In genomic region chr10:128908109-128908898, GRCh38 we compare ENCODE assay signal across 17 cellular contexts.
DNase-seq lines count a peak whose midpoint lies in the region; ATAC-seq, FAIRE-seq and TF ChIP-seq lines count a peak whose summit lies in the region.
"Had no signal": no experiment of that assay in that cellular context is flagged by ENCODE, and none has a peak within 500 bp of the region (broad histone marks: within the 10 kb centered on the region; RNA-seq: fewer than 3 reads in every experiment).

No MANE protein-coding gene starts in this region.

- H3K79me2 ChIP-seq in GM12878 (ENCODE audit: control insufficient read depth, insufficient read depth, low read length) = no peaks in the 10 kb centered on the region

- H3K4me2 ChIP-seq in GM12878 (ENCODE audit: control insufficient read depth, insufficient read depth) = no peak overlapping the region
- H3K4me2 ChIP-seq: smooth muscle cell had no signal

- TF ChIP-seq EP300 in GM12878 (IDR thresholded peaks at IDR 0.05; ENCODE audit: borderline replicate concordance in 1 of 2, control insufficient read depth in 1 of 2, low read depth in 2 of 2, low read length in 2 of 2) = no peak

- ATAC-seq in left ventricle myocardium superior = peak; percentile 71
- ATAC-seq in HG03354 (IDR thresholded peaks at IDR 0.05; ENCODE audit: poor library complexity, severe bottlenecking, unreplicated experiment) = peak; percentile 47
- ATAC-seq in GM12878 = peak; percentile 46
- ATAC-seq in GM19023 (IDR thresholded peaks at IDR 0.05; ENCODE audit: unreplicated experiment) = no peak
- ATAC-seq in HG03457 (IDR thresholded peaks at IDR 0.05; ENCODE audit: unreplicated experiment) = no peak
- ATAC-seq: lower lobe of right lung had no signal

- H3K36me3 ChIP-seq in right atrium auricular region (no peaks in the 10 kb centered on the region), GM12878 (ENCODE audit: control insufficient read depth in 2 of 2, insufficient read depth in 2 of 2, low read length in 1 of 2) (no peaks in the 10 kb centered on the region), MG63 (no peaks in the 10 kb centered on the region)
- H3K36me3 ChIP-seq: lower lobe of right lung had no signal

- TF ChIP-seq RAD21 in GM12878 (IDR thresholded peaks at IDR 0.05; ENCODE audit: insufficient read depth, low read depth, low read length) = no peak

- H3K4me3 ChIP-seq in right atrium auricular region (no peak overlapping the region), GM12878 (no peak overlapping the region), MG63 (no peak overlapping the region)
- H3K4me3 ChIP-seq: lower lobe of right lung, smooth muscle cell had no signal

- SMC1A ChIA-PET in GM12878 (lab: Charles Lee; ENCODE audit: uncharacterized antibody, unreplicated experiment) = no interaction called here

- no peak for FAIRE-seq in GM12878 (lab: Jason Lieb, UNC)
- FAIRE-seq: endothelial cell of umbilical vein, G401.6 had no signal

- H3K4me1 ChIP-seq in right atrium auricular region (no peaks in the 10 kb centered on the region), GM12878 (ENCODE audit: control insufficient read depth, insufficient read depth, low read length) (no peaks in the 10 kb centered on the region)
- H3K4me1 ChIP-seq: lower lobe of right lung had no signal

- no TSS peak for BruUV-seq in GM12878 (replicated peaks; lab: Mats Ljungman, UMichigan)

- H3K9ac ChIP-seq in GM12878 (ENCODE audit: control insufficient read depth, insufficient read depth, low read length) = no peak overlapping the region

- in situ Hi-C loops in GM12878 (cut with MboI) = no loop called here

- H3K9me3 ChIP-seq in right atrium auricular region (no peaks in the 10 kb centered on the region), GM12878 (replicated peaks; ENCODE audit: control insufficient read depth, insufficient read depth, low read length) (no peaks in the 10 kb centered on the region; the same call in 2 of the 3 replicates), MG63 (no peaks in the 10 kb centered on the region)
- H3K9me3 ChIP-seq: lower lobe of right lung had no signal

- TF ChIP-seq CTCF in right atrium auricular region (IDR thresholded peaks at IDR 0.05) (no peak), GM12878 (IDR thresholded peaks at IDR 0.05 in 2 of 3, conservative IDR thresholded peaks at IDR 0.05 in 1 of 3; ENCODE audit: control insufficient read depth in 2 of 3, extremely low read depth in 1 of 3, insufficient read depth in 1 of 3, low read depth in 3 of 3, low read length in 3 of 3) (no peak)

- intact Hi-C loops in left ventricle myocardium superior (cut with micrococcal nuclease) (no loop called here), GM12878 (cut with micrococcal nuclease; ENCODE audit: unreplicated experiment) (no loop called here)

- CTCF ChIA-PET in GM12878 (lab: Yijun Ruan, JAX) = no interaction called here

- RAD21 ChIA-PET in GM12878 (lab: Charles Lee; ENCODE audit: unreplicated experiment) = no interaction called here

- POLR2A ChIA-PET in GM12878 (lab: Charles Lee) = no interaction called here

- H3K27me3 ChIP-seq in right atrium auricular region (no peaks in the 10 kb centered on the region), GM12878 (replicated peaks in 1 of 2; ENCODE audit: control insufficient read depth in 2 of 2, insufficient read depth in 2 of 2, low read length in 1 of 2) (no peaks in the 10 kb centered on the region), MG63 (no peaks in the 10 kb centered on the region)

- no peak for DNase-seq in left ventricle myocardium superior
- DNase-seq in right atrium auricular region (ENCODE audit: low spot score) = no peak
- DNase-seq in GM12878 (ENCODE audit: low read depth, low spot score) = peak; percentile 5
- no peak for DNase-seq in MG63
- no peak for DNase-seq in activated gamma-delta T cell treated with Interleukin-2 at 50 U/mL for 16 hours
- DNase-seq: activated CD4-positive, CD25-positive, alpha-beta regulatory T cell treated with anti-CD3 and anti-CD28 coated beads, Interleukin-2, amount 50 U/mL, for 72 hours; C1 segment of cervical spinal cord; Karpas-422; lower lobe of right lung; substantia nigra; SW 1271 had no signal

- H4K20me1 ChIP-seq in GM12878 (ENCODE audit: control insufficient read depth, insufficient read depth) = no peaks in the 10 kb centered on the region

- no peak overlapping the region for H2AFZ ChIP-seq in GM12878 (ENCODE audit: control insufficient read depth, low read depth, low read length)

- TF ChIP-seq POLR2A in GM12878 (IDR thresholded peaks at IDR 0.05; ENCODE audit: low read depth, low read length) = no peak

- WGBS in GM12878 (ENCODE audit: insufficient coverage, insufficient replicate concordance, low lambda C conversion rate, missing lambda C conversion rate) = 14% methylated on average over 10 of the region's 10 CpGs

- H3K27ac ChIP-seq in right atrium auricular region (no peak overlapping the region), GM12878 (ENCODE audit: control insufficient read depth, insufficient read depth) (no peak overlapping the region)
- H3K27ac ChIP-seq: lower lobe of right lung had no signal

TF ChIP-seq in GM12878, 131 proteins besides CTCF, POLR2A, EP300 and RAD21 (continues in another document):
- TF ChIP-seq GATAD2B (conservative IDR thresholded peaks at IDR 0.05; ENCODE audit: low read depth) (no peak), TCF3 (IDR thresholded peaks at IDR 0.05; ENCODE audit: borderline replicate concordance, insufficient read depth, low read depth, low read length) (no peak), STAT1 (conservative IDR thresholded peaks at IDR 0.05) (no peak), STAT3 (IDR thresholded peaks at IDR 0.05; ENCODE audit: low read depth, low read length) (no peak), MYC (IDR thresholded peaks at IDR 0.05; ENCODE audit: insufficient read depth, insufficient read length, insufficient replicate concordance, low read length, severe bottlenecking) (no peak), EED (IDR thresholded peaks at IDR 0.05; ENCODE audit: low read depth) (peak; percentile 33; the same call in 1 of the 2 replicates), POU2F2 (IDR thresholded peaks at IDR 0.05; ENCODE audit: borderline replicate concordance, low read depth, low read length) (no peak), BMI1 (IDR thresholded peaks at IDR 0.05; ENCODE audit: borderline replicate concordance) (no peak), JUNB (IDR thresholded peaks at IDR 0.05) (peak; percentile 46), ZNF217 (IDR thresholded peaks at IDR 0.05) (no peak), ZBED1 (IDR thresholded peaks at IDR 0.05; ENCODE audit: borderline replicate concordance) (no peak), RUNX3 (IDR thresholded peaks at IDR 0.05; ENCODE audit: low read length) (peak; percentile 29; the same call in 1 of the 2 replicates), ZBTB33 (IDR thresholded peaks at IDR 0.05) (no peak), ETV6 (conservative IDR thresholded peaks at IDR 0.05 in 1 of 2, IDR thresholded peaks at IDR 0.05 in 1 of 2; ENCODE audit: borderline replicate concordance in 1 of 2, low read depth in 1 of 2) (no peak)
- TF ChIP-seq, protein P1, sequence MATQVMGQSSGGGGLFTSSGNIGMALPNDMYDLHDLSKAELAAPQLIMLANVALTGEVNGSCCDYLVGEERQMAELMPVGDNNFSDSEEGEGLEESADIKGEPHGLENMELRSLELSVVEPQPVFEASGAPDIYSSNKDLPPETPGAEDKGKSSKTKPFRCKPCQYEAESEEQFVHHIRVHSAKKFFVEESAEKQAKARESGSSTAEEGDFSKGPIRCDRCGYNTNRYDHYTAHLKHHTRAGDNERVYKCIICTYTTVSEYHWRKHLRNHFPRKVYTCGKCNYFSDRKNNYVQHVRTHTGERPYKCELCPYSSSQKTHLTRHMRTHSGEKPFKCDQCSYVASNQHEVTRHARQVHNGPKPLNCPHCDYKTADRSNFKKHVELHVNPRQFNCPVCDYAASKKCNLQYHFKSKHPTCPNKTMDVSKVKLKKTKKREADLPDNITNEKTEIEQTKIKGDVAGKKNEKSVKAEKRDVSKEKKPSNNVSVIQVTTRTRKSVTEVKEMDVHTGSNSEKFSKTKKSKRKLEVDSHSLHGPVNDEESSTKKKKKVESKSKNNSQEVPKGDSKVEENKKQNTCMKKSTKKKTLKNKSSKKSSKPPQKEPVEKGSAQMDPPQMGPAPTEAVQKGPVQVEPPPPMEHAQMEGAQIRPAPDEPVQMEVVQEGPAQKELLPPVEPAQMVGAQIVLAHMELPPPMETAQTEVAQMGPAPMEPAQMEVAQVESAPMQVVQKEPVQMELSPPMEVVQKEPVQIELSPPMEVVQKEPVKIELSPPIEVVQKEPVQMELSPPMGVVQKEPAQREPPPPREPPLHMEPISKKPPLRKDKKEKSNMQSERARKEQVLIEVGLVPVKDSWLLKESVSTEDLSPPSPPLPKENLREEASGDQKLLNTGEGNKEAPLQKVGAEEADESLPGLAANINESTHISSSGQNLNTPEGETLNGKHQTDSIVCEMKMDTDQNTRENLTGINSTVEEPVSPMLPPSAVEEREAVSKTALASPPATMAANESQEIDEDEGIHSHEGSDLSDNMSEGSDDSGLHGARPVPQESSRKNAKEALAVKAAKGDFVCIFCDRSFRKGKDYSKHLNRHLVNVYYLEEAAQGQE (IDR thresholded peaks at IDR 0.05; ENCODE audit: low read depth, low read length) = no peak

Comparison
In these comparisons a context has a peak if more than half of its experiments do, and no peak if none do; other contexts are left out.
1. ATAC-seq: peak in left ventricle myocardium superior (single experiment), HG03354 (single experiment) and GM12878 (single experiment); none in GM19023 (single experiment) and HG03457 (single experiment).